1 cellular context compared by ENCODE assay signal in the genomic region with DNA sequence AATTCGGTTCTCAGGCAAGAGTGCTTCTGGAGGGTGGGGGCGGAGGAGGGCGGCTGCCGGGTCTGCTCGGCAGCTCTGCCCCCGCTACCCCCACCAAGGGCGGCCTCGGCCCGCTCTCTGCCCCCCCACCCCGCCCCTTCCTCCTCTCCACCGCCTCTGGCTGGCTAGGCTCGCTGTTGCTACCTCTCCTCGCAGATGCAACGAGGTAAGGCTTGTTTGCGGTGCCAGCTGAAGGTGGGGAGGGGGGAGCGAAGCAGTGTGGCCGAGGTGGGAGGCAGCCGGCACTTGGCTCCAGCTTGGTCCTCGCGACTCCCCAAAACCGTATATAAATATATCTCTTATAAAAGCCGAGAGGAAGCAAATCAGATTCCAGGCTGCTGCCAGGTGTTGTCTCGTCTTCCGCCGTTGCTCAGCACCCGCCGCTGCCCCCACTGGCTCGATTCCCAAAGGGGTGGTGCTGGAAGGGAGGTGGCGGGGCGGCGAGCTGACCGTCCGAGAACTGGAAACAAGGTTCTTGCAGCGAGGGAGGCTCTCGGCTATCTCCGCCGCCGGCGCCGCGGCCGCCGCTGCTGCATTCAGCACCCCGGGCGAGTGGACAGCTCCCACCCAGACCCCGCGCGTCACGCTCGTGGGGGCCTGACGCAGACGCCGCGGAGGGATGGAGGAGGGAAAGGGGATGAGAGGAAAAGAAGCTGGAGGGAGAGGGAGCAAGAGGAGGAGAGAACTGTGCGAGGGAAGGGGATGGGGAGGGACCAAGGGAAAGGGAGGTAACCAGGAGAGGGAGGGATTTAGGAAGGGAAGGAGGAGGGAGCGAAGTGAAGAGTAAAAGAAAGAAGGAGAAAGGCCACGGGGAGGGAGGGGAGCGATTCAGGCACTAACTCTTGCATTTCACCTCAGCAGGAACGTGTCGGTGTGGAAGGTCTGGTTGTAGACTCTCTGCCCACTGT.
TF ChIP-seq lines count a peak whose summit lies in the region.

TSS of gene MARCHF4 (minus strand) at position 728 of the 947 bp plus-strand sequence. CDS start 2,223 bp downstream, outside the sequence.

TF ChIP-seq in HepG2, 621 proteins besides CTCF, POLR2A, EP300 and RAD21 (continued from another document and continues in another):
- TF ChIP-seq, protein P1, sequence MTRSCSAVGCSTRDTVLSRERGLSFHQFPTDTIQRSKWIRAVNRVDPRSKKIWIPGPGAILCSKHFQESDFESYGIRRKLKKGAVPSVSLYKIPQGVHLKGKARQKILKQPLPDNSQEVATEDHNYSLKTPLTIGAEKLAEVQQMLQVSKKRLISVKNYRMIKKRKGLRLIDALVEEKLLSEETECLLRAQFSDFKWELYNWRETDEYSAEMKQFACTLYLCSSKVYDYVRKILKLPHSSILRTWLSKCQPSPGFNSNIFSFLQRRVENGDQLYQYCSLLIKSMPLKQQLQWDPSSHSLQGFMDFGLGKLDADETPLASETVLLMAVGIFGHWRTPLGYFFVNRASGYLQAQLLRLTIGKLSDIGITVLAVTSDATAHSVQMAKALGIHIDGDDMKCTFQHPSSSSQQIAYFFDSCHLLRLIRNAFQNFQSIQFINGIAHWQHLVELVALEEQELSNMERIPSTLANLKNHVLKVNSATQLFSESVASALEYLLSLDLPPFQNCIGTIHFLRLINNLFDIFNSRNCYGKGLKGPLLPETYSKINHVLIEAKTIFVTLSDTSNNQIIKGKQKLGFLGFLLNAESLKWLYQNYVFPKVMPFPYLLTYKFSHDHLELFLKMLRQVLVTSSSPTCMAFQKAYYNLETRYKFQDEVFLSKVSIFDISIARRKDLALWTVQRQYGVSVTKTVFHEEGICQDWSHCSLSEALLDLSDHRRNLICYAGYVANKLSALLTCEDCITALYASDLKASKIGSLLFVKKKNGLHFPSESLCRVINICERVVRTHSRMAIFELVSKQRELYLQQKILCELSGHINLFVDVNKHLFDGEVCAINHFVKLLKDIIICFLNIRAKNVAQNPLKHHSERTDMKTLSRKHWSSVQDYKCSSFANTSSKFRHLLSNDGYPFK (CRISPR knock-in tag; IDR thresholded peaks at IDR 0.05; ENCODE audit: borderline replicate concordance) = peak; percentile 61; the same call in 1 of the 2 replicates
- TF ChIP-seq MYC (CRISPR knock-in tag; IDR thresholded peaks at IDR 0.05; ENCODE audit: borderline replicate concordance) (peak; percentile 75; the same call in 1 of the 2 replicates), PRPF4 (IDR thresholded peaks at IDR 0.05; ENCODE audit: low read depth, low read length, poor library complexity, severe bottlenecking) (no peak), SSRP1 (CRISPR knock-in tag; IDR thresholded peaks at IDR 0.05) (no peak), ZNF44 (CRISPR knock-in tag; IDR thresholded peaks at IDR 0.05) (0 out of 2 replicates have a peak, but pooled peaks have one; percentile 72), ZNF543 (CRISPR knock-in tag; IDR thresholded peaks at IDR 0.05) (0 out of 2 replicates have a peak, but pooled peaks have one; percentile 56), MATR3 (CRISPR knock-in tag; IDR thresholded peaks at IDR 0.05) (no peak), NFE2 (CRISPR knock-in tag; IDR thresholded peaks at IDR 0.05) (no peak), PHF21A (CRISPR knock-in tag; IDR thresholded peaks at IDR 0.05) (no peak), ZNF770 (CRISPR knock-in tag; IDR thresholded peaks at IDR 0.05) (no peak), FOXJ3 (CRISPR knock-in tag; IDR thresholded peaks at IDR 0.05; ENCODE audit: borderline replicate concordance) (no peak), ISX (CRISPR knock-in tag; conservative IDR thresholded peaks at IDR 0.05) (peak; percentile 89; the same call in 1 of the 2 replicates), SMARCE1 (IDR thresholded peaks at IDR 0.05; ENCODE audit: borderline replicate concordance) (no peak), JUNB (CRISPR knock-in tag; IDR thresholded peaks at IDR 0.05; ENCODE audit: borderline replicate concordance) (peak; percentile 79; the same call in 1 of the 2 replicates), ZFX (CRISPR knock-in tag; IDR thresholded peaks at IDR 0.05; ENCODE audit: low read depth) (no peak), E2F5 (CRISPR knock-in tag; conservative IDR thresholded peaks at IDR 0.05) (peak; percentile 81), ZNF335 (CRISPR knock-in tag; IDR thresholded peaks at IDR 0.05) (peak; percentile 89; the same call in 1 of the 2 replicates), ZNF292 (CRISPR knock-in tag; IDR thresholded peaks at IDR 0.05; ENCODE audit: borderline replicate concordance, low read depth) (no peak), ZNF180 (CRISPR knock-in tag; IDR thresholded peaks at IDR 0.05; ENCODE audit: borderline replicate concordance, low read depth) (no peak), ZNF326 (CRISPR knock-in tag; IDR thresholded peaks at IDR 0.05; ENCODE audit: borderline replicate concordance) (no peak), HNF4A (CRISPR knock-in tag; IDR thresholded peaks at IDR 0.05) (no peak), ZBTB7B (CRISPR knock-in tag; IDR thresholded peaks at IDR 0.05) (peak; percentile 82; the same call in 1 of the 2 replicates), ZNF136 (CRISPR knock-in tag; IDR thresholded peaks at IDR 0.05; ENCODE audit: low read depth) (no peak), SKIL (CRISPR knock-in tag; IDR thresholded peaks at IDR 0.05; ENCODE audit: borderline replicate concordance) (peak; percentile 71; the same call in 1 of the 2 replicates), ZNF274 (CRISPR knock-in tag; IDR thresholded peaks at IDR 0.05) (peak; percentile 98), ZNF841 (CRISPR knock-in tag; IDR thresholded peaks at IDR 0.05; ENCODE audit: borderline replicate concordance) (peak; percentile 86; the same call in 1 of the 2 replicates), NFYB (CRISPR knock-in tag; IDR thresholded peaks at IDR 0.05) (peak; percentile 39; the same call in 1 of the 2 replicates), ZNF124 (CRISPR knock-in tag; IDR thresholded peaks at IDR 0.05) (peak; percentile 69; the same call in 1 of the 2 replicates), FOXC1 (CRISPR knock-in tag; IDR thresholded peaks at IDR 0.05; ENCODE audit: borderline replicate concordance) (peak; percentile 92; the same call in 1 of the 2 replicates), ZNF7 (CRISPR knock-in tag; IDR thresholded peaks at IDR 0.05) (peak; percentile 49; the same call in 1 of the 2 replicates), RBM39 (IDR thresholded peaks at IDR 0.05; ENCODE audit: low read depth, low read length, poor library complexity, severe bottlenecking) (no peak), SRSF1 (optimal IDR thresholded peaks at IDR 0.05; ENCODE audit: low read depth, low read length) (no peak), ZSCAN22 (CRISPR knock-in tag; IDR thresholded peaks at IDR 0.05) (peak; percentile 72; the same call in 1 of the 2 replicates), ZNF564 (CRISPR knock-in tag; IDR thresholded peaks at IDR 0.05) (peak; percentile 86; the same call in 1 of the 2 replicates), NFKBIZ (CRISPR knock-in tag; IDR thresholded peaks at IDR 0.05) (peak; percentile 69; the same call in 1 of the 2 replicates), KDM4B (CRISPR knock-in tag; IDR thresholded peaks at IDR 0.05) (peak; percentile 81), ZNF660 (CRISPR knock-in tag; IDR thresholded peaks at IDR 0.05; ENCODE audit: borderline replicate concordance, low read depth) (no peak; the same call in 1 of the 2 replicates), ZNF749 (CRISPR knock-in tag; IDR thresholded peaks at IDR 0.05; ENCODE audit: borderline replicate concordance) (peak; percentile 86; the same call in 1 of the 2 replicates), SOX6 (IDR thresholded peaks at IDR 0.05) (no peak), SOX6 (CRISPR knock-in tag; IDR thresholded peaks at IDR 0.05) (no peak), ZNF337 (CRISPR knock-in tag; IDR thresholded peaks at IDR 0.05; ENCODE audit: borderline replicate concordance, low read depth) (peak; percentile 53; the same call in 1 of the 2 replicates), ZNF510 (CRISPR knock-in tag; IDR thresholded peaks at IDR 0.05; ENCODE audit: low read depth) (peak; percentile 83; the same call in 1 of the 2 replicates), ZNF879 (CRISPR knock-in tag; IDR thresholded peaks at IDR 0.05) (no peak), TMF1 (CRISPR knock-in tag; IDR thresholded peaks at IDR 0.05; ENCODE audit: low read depth) (peak; percentile 98), AHR (CRISPR knock-in tag; IDR thresholded peaks at IDR 0.05) (peak; percentile 96; the same call in 1 of the 2 replicates)
- TF ChIP-seq, protein P2, sequence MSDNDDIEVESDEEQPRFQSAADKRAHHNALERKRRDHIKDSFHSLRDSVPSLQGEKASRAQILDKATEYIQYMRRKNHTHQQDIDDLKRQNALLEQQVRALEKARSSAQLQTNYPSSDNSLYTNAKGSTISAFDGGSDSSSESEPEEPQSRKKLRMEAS (IDR thresholded peaks at IDR 0.05) = no peak; the same call in 1 of the 2 replicates
- TF ChIP-seq, protein P3, sequence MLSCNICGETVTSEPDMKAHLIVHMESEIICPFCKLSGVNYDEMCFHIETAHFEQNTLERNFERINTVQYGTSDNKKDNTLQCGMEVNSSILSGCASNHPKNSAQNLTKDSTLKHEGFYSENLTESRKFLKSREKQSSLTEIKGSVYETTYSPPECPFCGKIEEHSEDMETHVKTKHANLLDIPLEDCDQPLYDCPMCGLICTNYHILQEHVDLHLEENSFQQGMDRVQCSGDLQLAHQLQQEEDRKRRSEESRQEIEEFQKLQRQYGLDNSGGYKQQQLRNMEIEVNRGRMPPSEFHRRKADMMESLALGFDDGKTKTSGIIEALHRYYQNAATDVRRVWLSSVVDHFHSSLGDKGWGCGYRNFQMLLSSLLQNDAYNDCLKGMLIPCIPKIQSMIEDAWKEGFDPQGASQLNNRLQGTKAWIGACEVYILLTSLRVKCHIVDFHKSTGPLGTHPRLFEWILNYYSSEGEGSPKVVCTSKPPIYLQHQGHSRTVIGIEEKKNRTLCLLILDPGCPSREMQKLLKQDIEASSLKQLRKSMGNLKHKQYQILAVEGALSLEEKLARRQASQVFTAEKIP (CRISPR knock-in tag; IDR thresholded peaks at IDR 0.05; ENCODE audit: borderline replicate concordance) = no peak
- TF ChIP-seq, protein P4, sequence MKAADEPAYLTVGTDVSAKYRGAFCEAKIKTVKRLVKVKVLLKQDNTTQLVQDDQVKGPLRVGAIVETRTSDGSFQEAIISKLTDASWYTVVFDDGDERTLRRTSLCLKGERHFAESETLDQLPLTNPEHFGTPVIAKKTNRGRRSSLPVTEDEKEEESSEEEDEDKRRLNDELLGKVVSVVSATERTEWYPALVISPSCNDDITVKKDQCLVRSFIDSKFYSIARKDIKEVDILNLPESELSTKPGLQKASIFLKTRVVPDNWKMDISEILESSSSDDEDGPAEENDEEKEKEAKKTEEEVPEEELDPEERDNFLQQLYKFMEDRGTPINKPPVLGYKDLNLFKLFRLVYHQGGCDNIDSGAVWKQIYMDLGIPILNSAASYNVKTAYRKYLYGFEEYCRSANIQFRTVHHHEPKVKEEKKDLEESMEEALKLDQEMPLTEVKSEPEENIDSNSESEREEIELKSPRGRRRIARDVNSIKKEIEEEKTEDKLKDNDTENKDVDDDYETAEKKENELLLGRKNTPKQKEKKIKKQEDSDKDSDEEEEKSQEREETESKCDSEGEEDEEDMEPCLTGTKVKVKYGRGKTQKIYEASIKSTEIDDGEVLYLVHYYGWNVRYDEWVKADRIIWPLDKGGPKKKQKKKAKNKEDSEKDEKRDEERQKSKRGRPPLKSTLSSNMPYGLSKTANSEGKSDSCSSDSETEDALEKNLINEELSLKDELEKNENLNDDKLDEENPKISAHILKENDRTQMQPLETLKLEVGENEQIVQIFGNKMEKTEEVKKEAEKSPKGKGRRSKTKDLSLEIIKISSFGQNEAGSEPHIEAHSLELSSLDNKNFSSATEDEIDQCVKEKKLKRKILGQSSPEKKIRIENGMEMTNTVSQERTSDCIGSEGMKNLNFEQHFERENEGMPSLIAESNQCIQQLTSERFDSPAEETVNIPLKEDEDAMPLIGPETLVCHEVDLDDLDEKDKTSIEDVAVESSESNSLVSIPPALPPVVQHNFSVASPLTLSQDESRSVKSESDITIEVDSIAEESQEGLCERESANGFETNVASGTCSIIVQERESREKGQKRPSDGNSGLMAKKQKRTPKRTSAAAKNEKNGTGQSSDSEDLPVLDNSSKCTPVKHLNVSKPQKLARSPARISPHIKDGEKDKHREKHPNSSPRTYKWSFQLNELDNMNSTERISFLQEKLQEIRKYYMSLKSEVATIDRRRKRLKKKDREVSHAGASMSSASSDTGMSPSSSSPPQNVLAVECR (CRISPR knock-in tag; IDR thresholded peaks at IDR 0.05; ENCODE audit: borderline replicate concordance) = peak; percentile 76
